In genomic region chr3:187748050-187748481, GRCh38 we compare ENCODE assay signal across 1 cellular context.
TF ChIP-seq lines count a peak whose summit lies in the region.

No MANE protein-coding gene starts in this region.

TF ChIP-seq in GM12878, 131 proteins besides CTCF, POLR2A, EP300 and RAD21 (continued from another document):
- TF ChIP-seq BMI1 (IDR thresholded peaks at IDR 0.05; ENCODE audit: borderline replicate concordance) (peak; percentile 57; the same call in 1 of the 2 replicates), FOXM1 (IDR thresholded peaks at IDR 0.05; ENCODE audit: low read depth, low read length) (peak; percentile 38; the same call in 1 of the 2 replicates), HDGF (IDR thresholded peaks at IDR 0.05) (0 out of 2 replicates have a peak, but pooled peaks have one; percentile 31), USF1 (IDR thresholded peaks at IDR 0.05; ENCODE audit: borderline replicate concordance, extremely low read length, insufficient read depth, low read depth, low read length) (no peak), ZSCAN29 (IDR thresholded peaks at IDR 0.05) (0 out of 2 replicates have a peak, but pooled peaks have one; percentile 27), CEBPB (IDR thresholded peaks at IDR 0.05; ENCODE audit: borderline replicate concordance in 1 of 2, low read depth in 2 of 2, low read length in 2 of 2) (no peak), ZNF207 (IDR thresholded peaks at IDR 0.05; ENCODE audit: borderline replicate concordance) (no peak)
